In genomic region chr12:24821691-24822090, GRCh38 we compare ENCODE assay signal across 1 cellular context.
TF ChIP-seq lines count a peak whose summit lies in the region.

No MANE protein-coding gene starts in this region.

TF ChIP-seq in GM23338, 12 proteins besides CTCF, POLR2A, EP300 and RAD21 (continued from another document):
- TF ChIP-seq ZNF462 (CRISPR knock-in tag; IDR thresholded peaks at IDR 0.05) (no peak), JUNB (IDR thresholded peaks at IDR 0.05; ENCODE audit: unreplicated experiment) (no peak), ZNF331 (CRISPR knock-in tag; IDR thresholded peaks at IDR 0.05; ENCODE audit: low read depth) (no peak), ZNF114 (CRISPR knock-in tag; IDR thresholded peaks at IDR 0.05) (no peak), STAT1 (IDR thresholded peaks at IDR 0.05; ENCODE audit: unreplicated experiment) (no peak)
